Comparison of ENCODE assay signal across 19 cellular contexts in genomic region chr10:60853107-60853506, GRCh38.
"Had no signal": no experiment of that assay in that cellular context is flagged by ENCODE, and none has a peak within 500 bp of the region (broad histone marks: within the 10 kb centered on the region; RNA-seq: fewer than 3 reads in every experiment).

No MANE protein-coding gene starts in this region.

- H3K36me3 ChIP-seq: esophagus muscularis mucosa, pancreas, sigmoid colon, tibial artery had no signal

- H3K27me3 Mint-ChIP-seq: activated CD8-positive, alpha-beta T cell treated with anti-CD3 and anti-CD28 coated beads for 36 hours; dendritic cell treated with granulocyte-macrophage colony-stimulating factor and Interleukin-4, amounts not matched to agents 40 ng/mL and 50 ng/mL, for 4 days; naive thymus-derived CD8-positive, alpha-beta T cell had no signal

- DNase-seq: activated CD4-positive, alpha-beta T cell treated with anti-CD3 and anti-CD28 coated beads, Interleukin-2, amount 10 ng/mL, durations not matched to agents 24 days and 14 days; activated CD8-positive, alpha-beta T cell treated with anti-CD3 and anti-CD28 coated beads for 36 hours; activated naive CD4-positive, alpha-beta T cell treated with anti-CD3 and anti-CD28 coated beads for 36 hours; activated T-cell treated with anti-CD3 and anti-CD28 coated beads, Interleukin-2, amount 50 U/mL, for 4 hours; cerebellar nuclear complex; effector CD8-positive, alpha-beta T cell; foreskin fibroblast; mammary epithelial cell; naive thymus-derived CD8-positive, alpha-beta T cell; pancreas; sigmoid colon; stimulated activated naive CD8-positive, alpha-beta T cell treated with anti-CD3 and anti-CD28 coated beads, Interleukin-15, Interleukin-2, amounts not matched to agents 100 U/mL and 50 U/mL, for 24 hours; substantia nigra; T-helper 1 cell; T-helper 9 cell; tibial artery had no signal

- H3K4me1 Mint-ChIP-seq: activated CD4-positive, alpha-beta T cell treated with anti-CD3 and anti-CD28 coated beads, Interleukin-2, amount 10 ng/mL, durations not matched to agents 24 days and 14 days; naive thymus-derived CD8-positive, alpha-beta T cell had no signal

- H3K36me3 Mint-ChIP-seq: naive thymus-derived CD8-positive, alpha-beta T cell had no signal

- H3K4me3 Mint-ChIP-seq: activated CD4-positive, alpha-beta T cell treated with anti-CD3 and anti-CD28 coated beads, Interleukin-2, amount 10 ng/mL, durations not matched to agents 24 days and 14 days; activated CD8-positive, alpha-beta T cell treated with anti-CD3 and anti-CD28 coated beads for 36 hours; activated naive CD4-positive, alpha-beta T cell treated with anti-CD3 and anti-CD28 coated beads for 36 hours; activated T-cell treated with anti-CD3 and anti-CD28 coated beads, Interleukin-2, amount 50 U/mL, for 4 hours; dendritic cell treated with granulocyte-macrophage colony-stimulating factor and Interleukin-4, amounts not matched to agents 40 ng/mL and 50 ng/mL, for 4 days; naive thymus-derived CD8-positive, alpha-beta T cell had no signal

- H3K27me3 ChIP-seq: esophagus muscularis mucosa, pancreas, sigmoid colon, tibial artery had no signal

- ATAC-seq: activated CD8-positive, alpha-beta T cell treated with anti-CD3 and anti-CD28 coated beads for 36 hours; activated T-cell treated with anti-CD3 and anti-CD28 coated beads, Interleukin-2, amount 50 U/mL, for 4 hours; left lobe of liver; naive thymus-derived CD8-positive, alpha-beta T cell; pancreas; stimulated activated naive CD8-positive, alpha-beta T cell treated with anti-CD3 and anti-CD28 coated beads, Interleukin-15, Interleukin-2, amounts not matched to agents 100 U/mL and 50 U/mL, for 24 hours had no signal

- H3K9me3 Mint-ChIP-seq: activated CD4-positive, alpha-beta T cell treated with anti-CD3 and anti-CD28 coated beads, Interleukin-2, amount 10 ng/mL, durations not matched to agents 24 days and 14 days; activated CD8-positive, alpha-beta T cell treated with anti-CD3 and anti-CD28 coated beads for 36 hours; activated naive CD4-positive, alpha-beta T cell treated with anti-CD3 and anti-CD28 coated beads for 36 hours; activated T-cell treated with anti-CD3 and anti-CD28 coated beads, Interleukin-2, amount 50 U/mL, for 4 hours; dendritic cell treated with granulocyte-macrophage colony-stimulating factor and Interleukin-4, amounts not matched to agents 40 ng/mL and 50 ng/mL, for 4 days had no signal

- H3K4me1 ChIP-seq: pancreas had no signal

- H3K27ac Mint-ChIP-seq: activated CD4-positive, alpha-beta T cell treated with anti-CD3 and anti-CD28 coated beads, Interleukin-2, amount 10 ng/mL, durations not matched to agents 24 days and 14 days; activated CD8-positive, alpha-beta T cell treated with anti-CD3 and anti-CD28 coated beads for 36 hours; activated naive CD4-positive, alpha-beta T cell treated with anti-CD3 and anti-CD28 coated beads for 36 hours; dendritic cell treated with granulocyte-macrophage colony-stimulating factor and Interleukin-4, amounts not matched to agents 40 ng/mL and 50 ng/mL, for 4 days; naive thymus-derived CD8-positive, alpha-beta T cell had no signal

- H3K4me3 ChIP-seq: esophagus muscularis mucosa, pancreas, sigmoid colon, tibial artery had no signal

- H3K9me3 ChIP-seq: pancreas, sigmoid colon, tibial artery had no signal

- H3K27ac ChIP-seq: esophagus muscularis mucosa, pancreas, sigmoid colon had no signal
